12 cellular contexts compared by ENCODE assay signal in the genomic region with DNA sequence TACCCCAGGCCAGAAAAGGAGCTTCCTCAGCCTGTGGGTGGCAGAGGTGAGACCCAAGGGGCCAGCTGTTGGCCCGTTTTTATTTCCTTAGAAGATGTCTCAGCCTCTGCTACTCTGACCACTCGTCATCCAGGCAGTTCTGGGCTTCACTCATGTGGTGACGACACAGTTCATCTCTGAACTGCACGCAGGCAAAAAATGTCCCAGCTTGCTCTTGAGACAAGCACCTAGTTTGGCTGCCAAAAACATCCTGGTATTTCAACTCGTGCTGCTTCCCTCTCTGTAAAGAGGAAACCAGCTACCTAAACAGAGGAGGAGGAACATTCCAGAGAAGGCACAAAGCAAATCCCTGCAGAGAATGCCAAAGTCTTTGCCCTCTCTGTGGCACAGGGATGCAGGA.
DNase-seq lines count a peak whose midpoint lies in the region; ATAC-seq and TF ChIP-seq lines count a peak whose summit lies in the region.
"Had no signal": no experiment of that assay in that cellular context is flagged by ENCODE, and none has a peak within 500 bp of the region (broad histone marks: within the 10 kb centered on the region; RNA-seq: fewer than 3 reads in every experiment).

No MANE protein-coding gene starts in this region.

- no peaks in the 10 kb centered on the region for H3K9me3 ChIP-seq in WERI-Rb-1 (ENCODE audit: severe bottlenecking)
- H3K9me3 ChIP-seq in stomach smooth muscle (ENCODE audit: control insufficient read depth in 2 of 2, low read length in 2 of 2): no peaks in the 10 kb centered on the region

- H3K27ac ChIP-seq in WERI-Rb-1: peak overlapping the region; percentile 16
- peak overlapping the region; percentile 37 for H3K27ac ChIP-seq in stomach smooth muscle (ENCODE audit: low read length)

- TF ChIP-seq CTCF in WERI-Rb-1 (IDR thresholded peaks at IDR 0.05; ENCODE audit: low read depth, low read length): no peak

- ATAC-seq in left cardiac atrium (peak; percentile 51 to 62), HG03571 (IDR thresholded peaks at IDR 0.05; ENCODE audit: unreplicated experiment) (no peak), GM21619 (IDR thresholded peaks at IDR 0.05; ENCODE audit: unreplicated experiment) (no peak)

- peak overlapping the region in 1 of 2 donors; percentile 51 for H3K9ac ChIP-seq in stomach smooth muscle (ENCODE audit: low read length in 2 of 2)

- peak; percentile 35 for DNase-seq in activated CD4-positive, alpha-beta T cell treated with anti-CD3 and anti-CD28 coated beads for 48 hours
- no peak for DNase-seq in activated CD4-positive, alpha-beta T cell treated with anti-CD3 and anti-CD28 coated beads, Interleukin-2, amount 50 U/mL, for 1 hour
- DNase-seq in WERI-Rb-1 (no peak), left cardiac atrium (peak; percentile 70), COR-L47 (lab: John Stamatoyannopoulos, UW) (no peak)
- DNase-seq: ACHN, Kasumi-1, kidney, NCI-H526 had no signal

- peaks cover 35% of the 10 kb centered on the region for H3K4me1 ChIP-seq in stomach smooth muscle (ENCODE audit: control insufficient read depth, insufficient read depth, low read length)

- H3K36me3 ChIP-seq in WERI-Rb-1 (no peaks in the 10 kb centered on the region), stomach smooth muscle (ENCODE audit: control insufficient read depth in 2 of 2, insufficient read depth in 2 of 2, low read length in 2 of 2) (no peaks in the 10 kb centered on the region)

- H3K4me3 ChIP-seq in WERI-Rb-1 (ENCODE audit: low read depth, low read length) (no peak overlapping the region), stomach smooth muscle (ENCODE audit: low read length in 2 of 2) (no peak overlapping the region)

- intact Hi-C loops in left cardiac atrium (cut with DNase I): loop anchor here in 1 of 2 donors (5.0 to 10.0 kb wide), 3 partner anchors 52 to 480 kb away; no protein-coding TSS in a partner anchor

- H3K27me3 ChIP-seq in WERI-Rb-1 (ENCODE audit: insufficient read depth, low read depth, severe bottlenecking): no peaks in the 10 kb centered on the region
- no peaks in the 10 kb centered on the region for H3K27me3 ChIP-seq in stomach smooth muscle (ENCODE audit: control insufficient read depth in 1 of 2, insufficient read depth in 2 of 2, low read length in 2 of 2)

Comparison
In these comparisons a context has a peak if more than half of its experiments do, and no peak if none do; other contexts are left out.
1. DNase-seq: peak in activated CD4-positive, alpha-beta T cell treated with anti-CD3 and anti-CD28 coated beads for 48 hours (single experiment) and left cardiac atrium (single experiment); none in activated CD4-positive, alpha-beta T cell treated with anti-CD3 and anti-CD28 coated beads, Interleukin-2, amount 50 U/mL, for 1 hour (single experiment), WERI-Rb-1 (single experiment) and COR-L47 (single experiment).
2. ATAC-seq: peak in left cardiac atrium (2 of 2); none in HG03571 (single experiment) and GM21619 (single experiment).